10 cellular contexts compared by ENCODE assay signal in the genomic region with DNA sequence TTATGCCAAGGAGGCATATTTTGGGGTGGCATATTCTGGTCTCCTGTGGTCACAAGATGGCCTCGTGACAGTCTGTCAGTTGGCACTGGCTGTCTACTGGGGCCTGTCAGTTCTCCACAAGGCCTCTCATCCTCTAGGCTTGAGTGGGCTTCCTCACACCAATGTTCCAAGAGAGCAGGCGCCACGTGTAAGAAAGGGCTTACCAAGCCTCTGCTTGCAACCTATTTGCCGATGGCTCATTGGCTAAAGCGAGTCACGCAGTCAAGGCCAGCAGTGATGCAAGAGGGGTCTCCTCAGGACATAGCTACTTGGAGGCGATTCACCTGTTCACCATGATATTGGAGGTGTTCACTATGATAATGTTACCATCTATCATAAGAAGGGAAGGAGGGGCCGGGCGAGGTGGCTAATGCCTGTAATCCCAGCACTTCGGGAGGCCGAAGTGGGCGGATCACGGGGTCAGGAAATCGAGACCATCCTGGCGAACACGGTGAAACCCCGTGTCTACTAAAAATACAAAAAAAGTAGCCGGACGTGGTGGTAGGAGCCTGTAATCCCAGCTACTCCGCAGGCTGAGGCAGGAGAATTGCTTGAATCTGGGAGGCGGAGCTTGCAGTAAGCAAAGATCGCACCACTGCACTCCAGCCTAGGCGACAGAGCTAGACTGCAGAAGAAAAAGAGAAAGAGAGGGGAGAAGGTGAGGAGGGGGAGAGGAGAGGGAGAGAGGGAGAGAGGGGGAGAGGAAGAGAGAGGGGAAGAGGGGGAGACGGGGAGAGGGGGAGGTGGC. TPM values are rescaled to one million over a fixed set of nuclear protein-coding genes. Genes with fewer than 3 reads are reported as not detected.
DNase-seq lines count a peak whose midpoint lies in the region; ATAC-seq and TF ChIP-seq lines count a peak whose summit lies in the region.
"Had no signal": no experiment of that assay in that cellular context is flagged by ENCODE, and none has a peak within 500 bp of the region (broad histone marks: within the 10 kb centered on the region; RNA-seq: fewer than 3 reads in every experiment).

No MANE protein-coding gene starts in this region.

- peak overlapping the region; percentile 96 for H2AFZ ChIP-seq in SK-N-SH (ENCODE audit: low read depth)

- no peaks in the 10 kb centered on the region for H3F3A ChIP-seq in SK-N-SH (replicated peaks; ENCODE audit: insufficient read depth)

- H3K9ac ChIP-seq in SK-N-SH: peak overlapping the region; percentile 55

- no peaks in the 10 kb centered on the region for H3K79me2 ChIP-seq in SK-N-SH (ENCODE audit: insufficient read depth)

- no peaks in the 10 kb centered on the region for H3K9me2 ChIP-seq in SK-N-SH

- TF ChIP-seq RAD21 in SK-N-SH (IDR thresholded peaks at IDR 0.05; ENCODE audit: low read length): no peak

- H3K4me1 ChIP-seq in SK-N-SH (ENCODE audit: control insufficient read depth in 1 of 2, insufficient read depth in 2 of 2, low read depth in 1 of 2, low read length in 1 of 2): peaks cover 0 to 4% of the 10 kb centered on the region in 2 experiments; a peak in 1 of 4 replicates
- no peaks in the 10 kb centered on the region for H3K4me1 ChIP-seq in esophagus squamous epithelium
- H3K4me1 ChIP-seq in prostate gland (replicated peaks): no peaks in the 10 kb centered on the region

- CTCF ChIA-PET in SK-N-SH (lab: Yijun Ruan, JAX): interaction anchor here (0.6 to 1.3 kb wide), 2 partner anchors 12 to 850 kb away, joined by 3 to 4 read pairs; no protein-coding TSS in a partner anchor

- ATAC-seq in HG02678 (IDR thresholded peaks at IDR 0.05; ENCODE audit: unreplicated experiment): no peak

- no peak overlapping the region for H3K27ac ChIP-seq in SK-N-SH (ENCODE audit: low read depth in 2 of 2, low read length in 1 of 2)
- peak overlapping the region in 2 of 4 donors; percentile 7 to 58 for H3K27ac ChIP-seq in esophagus squamous epithelium
- H3K27ac ChIP-seq in prostate gland: peak overlapping the region in 1 of 2 donors; percentile 45

- no peak for TF ChIP-seq CTCF in SK-N-SH (IDR thresholded peaks at IDR 0.05)
- no peak for TF ChIP-seq CTCF in esophagus squamous epithelium (IDR thresholded peaks at IDR 0.05)
- no peak for TF ChIP-seq CTCF in prostate gland (IDR thresholded peaks at IDR 0.05)

- no peak for TF ChIP-seq EP300 in SK-N-SH (IDR thresholded peaks at IDR 0.05; ENCODE audit: borderline replicate concordance in 1 of 2, low read depth in 1 of 2, low read length in 1 of 2)

- H3K27me3 ChIP-seq in SK-N-SH (ENCODE audit: insufficient read depth): no peaks in the 10 kb centered on the region
- peaks cover 0 to 22% (median 0%) of the 10 kb centered on the region in 4 donors for H3K27me3 ChIP-seq in esophagus squamous epithelium
- no peaks in the 10 kb centered on the region for H3K27me3 ChIP-seq in prostate gland (replicated peaks; ENCODE audit: insufficient read depth)

- intact Hi-C loops in esophagus squamous epithelium (cut with DNase I): no loop called here
- intact Hi-C loops in prostate gland (cut with DNase I): no loop called here

- peak overlapping the region; percentile 81 for H3K4me2 ChIP-seq in SK-N-SH

- TF ChIP-seq POLR2A in esophagus squamous epithelium (IDR thresholded peaks at IDR 0.05): no peak
- TF ChIP-seq POLR2A in prostate gland (IDR thresholded peaks at IDR 0.05): no peak

- no peaks in the 10 kb centered on the region for H3K36me3 ChIP-seq in SK-N-SH (replicated peaks in 1 of 2; ENCODE audit: control insufficient read depth in 1 of 2, insufficient read depth in 2 of 2, low read length in 1 of 2)
- H3K36me3 ChIP-seq in esophagus squamous epithelium: no peaks in the 10 kb centered on the region
- no peaks in the 10 kb centered on the region for H3K36me3 ChIP-seq in prostate gland

- H4K20me1 ChIP-seq in SK-N-SH (ENCODE audit: insufficient read depth): no peaks in the 10 kb centered on the region

- H3K4me3 ChIP-seq in SK-N-SH (ENCODE audit: low read depth in 2 of 2, low read length in 1 of 2): peak overlapping the region; percentile 51 to 72
- H3K4me3 ChIP-seq in esophagus squamous epithelium: peak overlapping the region; percentile 22 to 53 (median 32)
- peak overlapping the region; percentile 2 to 18 for H3K4me3 ChIP-seq in prostate gland

- POLR2A ChIA-PET in SK-N-SH (lab: Yijun Ruan, JAX): interaction anchor here (0.8 to 1.5 kb wide), 2 partner anchors 36 to 87 kb away, joined by 3 to 9 read pairs; a partner anchor contains a TSS

- H3K9me3 ChIP-seq in SK-N-SH (no peaks in the 10 kb centered on the region), esophagus squamous epithelium (no peaks in the 10 kb centered on the region), prostate gland (no peaks in the 10 kb centered on the region)

- WGBS in SK-N-SH (ENCODE audit: low lambda C conversion rate): 44% methylated on average over 24 of the region's 24 CpGs
- WGBS in esophagus squamous epithelium, 2 donors: 72 to 81% methylated on average over 18 to 23 of the region's 24 CpGs
- 92% methylated on average over 24 of the region's 24 CpGs for WGBS in prostate gland

- DNase-seq in DMS53 (lab: John Stamatoyannopoulos, UW) (peak; percentile 62), SK-N-SH (no peak), esophagus squamous epithelium (lab: John Stamatoyannopoulos, UW) (no peak), prostate gland (ENCODE audit: low spot score) (no peak), pons (ENCODE audit: low spot score) (no peak), NCI-H526 treated with DMSO at 0.1 percent for 48 hours (lab: John Stamatoyannopoulos, UW) (no peak)
- DNase-seq: NCI-H1417; stimulated activated CD4-positive, alpha-beta T cell treated with anti-CD3 and anti-CD28 coated beads, Interleukin-1b, Interleukin-23, amount 100 ng/mL, for 48 hours had no signal

TF ChIP-seq in SK-N-SH, 30 proteins besides CTCF, POLR2A, EP300 and RAD21:
- TF ChIP-seq YY1 (IDR thresholded peaks at IDR 0.05; ENCODE audit: low read depth) (no peak), MEF2A (IDR thresholded peaks at IDR 0.05; ENCODE audit: borderline replicate concordance, low read depth) (no peak), RCOR1 (IDR thresholded peaks at IDR 0.05; ENCODE audit: low read length) (no peak), FOSL2 (IDR thresholded peaks at IDR 0.05; ENCODE audit: borderline replicate concordance, low read depth) (no peak), FOXM1 (IDR thresholded peaks at IDR 0.05; ENCODE audit: low read depth) (no peak), TAF1 (IDR thresholded peaks at IDR 0.05; ENCODE audit: borderline replicate concordance, low read depth, low read length) (no peak), NFIC (IDR thresholded peaks at IDR 0.05; ENCODE audit: borderline replicate concordance) (no peak)
- TF ChIP-seq, protein P1, sequence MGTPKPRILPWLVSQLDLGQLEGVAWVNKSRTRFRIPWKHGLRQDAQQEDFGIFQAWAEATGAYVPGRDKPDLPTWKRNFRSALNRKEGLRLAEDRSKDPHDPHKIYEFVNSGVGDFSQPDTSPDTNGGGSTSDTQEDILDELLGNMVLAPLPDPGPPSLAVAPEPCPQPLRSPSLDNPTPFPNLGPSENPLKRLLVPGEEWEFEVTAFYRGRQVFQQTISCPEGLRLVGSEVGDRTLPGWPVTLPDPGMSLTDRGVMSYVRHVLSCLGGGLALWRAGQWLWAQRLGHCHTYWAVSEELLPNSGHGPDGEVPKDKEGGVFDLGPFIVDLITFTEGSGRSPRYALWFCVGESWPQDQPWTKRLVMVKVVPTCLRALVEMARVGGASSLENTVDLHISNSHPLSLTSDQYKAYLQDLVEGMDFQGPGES (IDR thresholded peaks at IDR 0.05; ENCODE audit: low read depth, low read length): no peak
- TF ChIP-seq, protein P2, sequence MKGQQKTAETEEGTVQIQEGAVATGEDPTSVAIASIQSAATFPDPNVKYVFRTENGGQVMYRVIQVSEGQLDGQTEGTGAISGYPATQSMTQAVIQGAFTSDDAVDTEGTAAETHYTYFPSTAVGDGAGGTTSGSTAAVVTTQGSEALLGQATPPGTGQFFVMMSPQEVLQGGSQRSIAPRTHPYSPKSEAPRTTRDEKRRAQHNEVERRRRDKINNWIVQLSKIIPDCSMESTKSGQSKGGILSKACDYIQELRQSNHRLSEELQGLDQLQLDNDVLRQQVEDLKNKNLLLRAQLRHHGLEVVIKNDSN (IDR thresholded peaks at IDR 0.05; ENCODE audit: borderline replicate concordance, low read depth): no peak

RNA-seq across cellular contexts. Expression of a gene that starts 35.3 kb away (rescaled TPM):
- polyA plus RNA-seq in SK-N-SH (2012; rRNA removed): 0.71 and 1.4 TPM in 2 replicates
- polyA plus RNA-seq in SK-N-SH (2012; cell fraction: cytosol; rRNA removed): 1.3 TPM in 2 replicates
- 0.86 and 1.5 TPM in 2 replicates for polyA plus RNA-seq in SK-N-SH (2012; cell fraction: nucleus; rRNA removed)
- total RNA-seq in esophagus squamous epithelium: not detected
- 1 to 10 TPM in 1 of 2 donors, not detected in 1; 3.3 TPM for total RNA-seq in prostate gland
- total RNA-seq: lung microvascular endothelial cell had no signal

RNA-seq across cellular contexts. Expression of a gene that starts 35.7 kb away (rescaled TPM):
- polyA plus RNA-seq in SK-N-SH (2012; rRNA removed): 16.2 and 19.1 TPM in 2 replicates
- polyA plus RNA-seq in SK-N-SH (2012; cell fraction: cytosol; rRNA removed): 22.3 and 30.4 TPM in 2 replicates
- polyA plus RNA-seq in SK-N-SH (2012; cell fraction: nucleus; rRNA removed): 8.2 and 13.2 TPM in 2 replicates
- total RNA-seq in esophagus squamous epithelium: 10 to 100 TPM; 11.4 to 23.6 (median 19.4) TPM
- 10 to 100 TPM; 12.2 to 36.7 TPM for total RNA-seq in prostate gland

Comparison
In these comparisons a context has a peak if more than half of its experiments do, and no peak if none do; other contexts are left out.
1. H3K4me3 ChIP-seq: peak in every context shown above with its lines; median percentile 62 in SK-N-SH; 32 in esophagus squamous epithelium; 10 in prostate gland.